In genomic region chr9:77981332-77981731, GRCh38 we compare ENCODE assay signal across 8 cellular contexts. TPM values are rescaled to one million over a fixed set of nuclear protein-coding genes. Genes with fewer than 3 reads are reported as not detected.
A peak's percentile ranks its signal among the peaks of the same experiment; 100 is the strongest.
DNase-seq lines count a peak whose midpoint lies in the region; ATAC-seq lines count a peak whose summit lies in the region.

No MANE protein-coding gene starts in this region.

- ATAC-seq in GM18867 (IDR thresholded peaks at IDR 0.05; ENCODE audit: unreplicated experiment) = peak; percentile 75
- no peak for ATAC-seq in stimulated activated memory B cell treated with anti-CD40 and anti-IgM and Interleukin-4, amounts not matched to agents 10 μg/mL and 1 μg/mL and 100 μg/mL, for 72 hours

- H3K4me1 Mint-ChIP-seq in stimulated activated memory B cell treated with anti-CD40 and anti-IgM and Interleukin-4, amounts not matched to agents 10 μg/mL and 1 μg/mL and 100 μg/mL, for 72 hours = peaks cover 27% of the 10 kb centered on the region

- H3K27me3 Mint-ChIP-seq in stimulated activated memory B cell treated with anti-CD40 and anti-IgM and Interleukin-4, amounts not matched to agents 10 μg/mL and 1 μg/mL and 100 μg/mL, for 72 hours = no peaks in the 10 kb centered on the region

- H3K36me3 Mint-ChIP-seq in stimulated activated memory B cell treated with anti-CD40 and anti-IgM and Interleukin-4, amounts not matched to agents 10 μg/mL and 1 μg/mL and 100 μg/mL, for 72 hours = no peaks in the 10 kb centered on the region

- H3K9me3 Mint-ChIP-seq in stimulated activated memory B cell treated with anti-CD40 and anti-IgM and Interleukin-4, amounts not matched to agents 10 μg/mL and 1 μg/mL and 100 μg/mL, for 72 hours = no peaks in the 10 kb centered on the region

- DNase-seq in NAMALWA (ENCODE audit: low spot score) = peak; percentile 13
- DNase-seq in cerebellar cortex (ENCODE audit: low spot score) = peak; percentile 28
- peak; percentile 19 for DNase-seq in myocyte (ENCODE audit: low read depth)
- DNase-seq in superior temporal gyrus (ENCODE audit: extremely low spot score) = no peak
- DNase-seq in activated T-cell treated with anti-CD3 and anti-CD28 coated beads, Interleukin-2, amount 50 U/mL, for 1 hour = no peak
- no peak for DNase-seq in RPMI8226

- H3K27ac Mint-ChIP-seq in stimulated activated memory B cell treated with anti-CD40 and anti-IgM and Interleukin-4, amounts not matched to agents 10 μg/mL and 1 μg/mL and 100 μg/mL, for 72 hours = no peak overlapping the region

- no peak overlapping the region for H3K4me3 Mint-ChIP-seq in stimulated activated memory B cell treated with anti-CD40 and anti-IgM and Interleukin-4, amounts not matched to agents 10 μg/mL and 1 μg/mL and 100 μg/mL, for 72 hours

RNA-seq across cellular contexts. Expression of gene GNAQ, which starts 50.3 kb away (rescaled TPM):
- total RNA-seq in myocyte = 25.3 and 29.9 TPM in 2 replicates
- polyA plus RNA-seq in myocyte (2012) = 25.7 TPM

Comparison
In these comparisons a context has a peak if more than half of its experiments do, and no peak if none do; other contexts are left out.
1. DNase-seq: peak in NAMALWA (single experiment), cerebellar cortex (single experiment) and myocyte (single experiment); none in superior temporal gyrus (single experiment), activated T-cell treated with anti-CD3 and anti-CD28 coated beads, Interleukin-2, amount 50 U/mL, for 1 hour (single experiment) and RPMI8226 (single experiment).